Comparison of ENCODE assay signal across 6 cellular contexts in the genomic region with DNA sequence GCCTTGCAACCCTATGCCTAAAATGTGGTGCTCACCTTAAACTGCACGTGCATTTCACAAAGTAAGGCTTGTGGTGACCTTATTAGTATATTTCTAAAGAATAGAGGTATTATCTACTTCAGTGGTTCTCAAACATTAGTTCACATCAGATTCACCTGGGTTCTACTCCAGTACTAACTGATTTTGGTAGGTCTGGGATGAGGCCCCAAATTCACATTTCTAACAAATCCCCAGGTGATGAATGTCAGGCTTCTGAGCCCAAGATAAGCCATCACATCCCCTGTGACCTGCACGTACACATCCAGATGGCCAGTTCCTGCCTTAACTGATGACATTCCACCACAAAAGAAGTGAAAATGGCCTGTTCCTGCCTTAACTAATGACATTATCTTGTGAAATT.
A peak's percentile ranks its signal among the peaks of the same experiment; 100 is the strongest.
DNase-seq lines count a peak whose midpoint lies in the region; ATAC-seq and TF ChIP-seq lines count a peak whose summit lies in the region.
"Not testable (repeated sequence)": the region's sequence is repeated elsewhere in the genome, so short reads cannot be mapped to it uniquely, and the experiment has no call there.

No MANE protein-coding gene starts in this region.

- intact Hi-C loops in dorsolateral prefrontal cortex (cut with DNase I) = not testable (repeated sequence)

- not testable (repeated sequence) for H3K79me2 ChIP-seq in GM23338 (replicated peaks; ENCODE audit: insufficient read depth); neural progenitor cell (ENCODE audit: low read depth)

- H2AFZ ChIP-seq in GM23338 = peak overlapping the region; percentile 38; the same call in 1 of the 2 replicates
- H2AFZ ChIP-seq in neural progenitor cell (replicated peaks) = not testable (repeated sequence)

- 0 out of 2 replicates have a peak overlapping the region, but pooled peaks have one; percentile 14 for H3K27ac ChIP-seq in GM23338 (ENCODE audit: low read depth)
- peak overlapping the region; percentile 82; the same call in 1 of the 2 replicates for H3K27ac ChIP-seq in HUES6 (ENCODE audit: low read depth, low read length)
- H3K27ac ChIP-seq in dorsolateral prefrontal cortex = peak overlapping the region in 36 of 59 donors; percentile 2 to 92 (median 48)
- H3K27ac ChIP-seq in endodermal cell (ENCODE audit: low read depth, low read length) = not testable (repeated sequence)
- peak overlapping the region; percentile 27 for H3K27ac ChIP-seq in neural progenitor cell
- peak overlapping the region; percentile 9 for H3K27ac ChIP-seq in temporal lobe (ENCODE audit: low read depth, low read length)

- not testable (repeated sequence) for H3K27me3 Mint-ChIP-seq in GM23338 (ENCODE audit: insufficient read depth, low read depth, poor library complexity); endodermal cell (ENCODE audit: insufficient read depth); neural progenitor cell (ENCODE audit: insufficient read depth, low read depth)

- H3K4me2 ChIP-seq in GM23338 = peak overlapping the region; percentile 32; the same call in 1 of the 2 replicates
- peak overlapping the region; percentile 32 for H3K4me2 ChIP-seq in neural progenitor cell

- not testable (repeated sequence) for H3K4me3 Mint-ChIP-seq in GM23338, neural progenitor cell
- peak overlapping the region; percentile 24 for H3K4me3 Mint-ChIP-seq in endodermal cell

- H3K36me3 Mint-ChIP-seq in GM23338 (ENCODE audit: low read depth); endodermal cell (ENCODE audit: low read depth); neural progenitor cell: not testable (repeated sequence)

- not testable (repeated sequence) for H3K4me3 ChIP-seq in GM23338; HUES6 (ENCODE audit: low read depth, low read length); dorsolateral prefrontal cortex; neural progenitor cell
- H3K4me3 ChIP-seq in endodermal cell (ENCODE audit: low read length) = peak overlapping the region; percentile 41

- not testable (repeated sequence) for H3K9me3 ChIP-seq in HUES6 (ENCODE audit: control insufficient read depth, insufficient read depth, low read depth, low read length); endodermal cell (ENCODE audit: control insufficient read depth, low read length); neural progenitor cell (ENCODE audit: low read depth)

- not testable (repeated sequence) for TF ChIP-seq CTCF in GM23338 (conservative IDR thresholded peaks at IDR 0.05; ENCODE audit: low read depth in 2 of 2); dorsolateral prefrontal cortex (IDR thresholded peaks at IDR 0.05 in 54 of 56, conservative IDR thresholded peaks at IDR 0.05 in 2 of 56; ENCODE audit: low read depth in 1 of 56, partially characterized antibody in 56 of 56); endodermal cell (conservative IDR thresholded peaks at IDR 0.05); neural progenitor cell (IDR thresholded peaks at IDR 0.05)

- not testable (repeated sequence) for ATAC-seq in GM23338

- not testable (repeated sequence) for H4K20me1 ChIP-seq in GM23338 (replicated peaks; ENCODE audit: insufficient read depth); neural progenitor cell (ENCODE audit: low read depth)

- H3K27ac Mint-ChIP-seq in GM23338, neural progenitor cell: not testable (repeated sequence)
- H3K27ac Mint-ChIP-seq in endodermal cell = peak overlapping the region; percentile 86

- H3K9ac ChIP-seq in HUES6 (ENCODE audit: low read length) = peak overlapping the region; percentile 59
- H3K9ac ChIP-seq in endodermal cell (ENCODE audit: extremely low read depth, low read length, poor library complexity, severe bottlenecking) = peak overlapping the region; percentile 39
- not testable (repeated sequence) for H3K9ac ChIP-seq in neural progenitor cell

- not testable (repeated sequence) for H3K27me3 ChIP-seq in GM23338 (ENCODE audit: insufficient read depth); HUES6 (ENCODE audit: control insufficient read depth, insufficient read depth, low read length); dorsolateral prefrontal cortex; endodermal cell (ENCODE audit: control insufficient read depth, insufficient read depth, low read length, poor library complexity, severe bottlenecking); neural progenitor cell

- not testable (repeated sequence) for H3F3A ChIP-seq in GM23338 (replicated peaks; ENCODE audit: low read depth); neural progenitor cell (ENCODE audit: low read depth)

- not testable (repeated sequence) for DNase-seq in GM23338 (ENCODE audit: low spot score); dorsolateral prefrontal cortex; neural progenitor cell (ENCODE audit: low spot score)
- DNase-seq in endodermal cell = peak; percentile 64

- WGBS in endodermal cell (ENCODE audit: insufficient coverage in 1 of 2, insufficient read length in 1 of 2), 2 experiments = 44 to 71% methylated on average over 1 to 2 of the region's 2 CpGs

- not testable (repeated sequence) for H3K36me3 ChIP-seq in GM23338 (ENCODE audit: insufficient read depth); HUES6 (ENCODE audit: control insufficient read depth, insufficient read depth, low read length); endodermal cell (ENCODE audit: control insufficient read depth, insufficient read depth, low read length); neural progenitor cell

- H3K4me1 ChIP-seq in GM23338 (ENCODE audit: insufficient read depth) = not testable (repeated sequence)
- peaks cover 23% of the 10 kb centered on the region for H3K4me1 ChIP-seq in HUES6 (ENCODE audit: control insufficient read depth, insufficient read depth, low read length)
- peaks cover 21% of the 10 kb centered on the region for H3K4me1 ChIP-seq in endodermal cell (ENCODE audit: control insufficient read depth, insufficient read depth, low read length)
- peaks cover 31% of the 10 kb centered on the region for H3K4me1 ChIP-seq in neural progenitor cell

- not testable (repeated sequence) for H3K9me3 Mint-ChIP-seq in GM23338, endodermal cell, neural progenitor cell

- not testable (repeated sequence) for H3K9me2 ChIP-seq in GM23338 (ENCODE audit: insufficient read depth)

- H3K4me1 Mint-ChIP-seq in GM23338 = peaks cover 14% of the 10 kb centered on the region
- peaks cover 51% of the 10 kb centered on the region for H3K4me1 Mint-ChIP-seq in endodermal cell
- peaks cover 28% of the 10 kb centered on the region for H3K4me1 Mint-ChIP-seq in neural progenitor cell
